ENCODE assay signal across 8 cellular contexts in genomic region chr19:2095338-2095938, GRCh38. TPM values are rescaled to one million over a fixed set of nuclear protein-coding genes. Genes with fewer than 3 reads are reported as not detected.
A peak's percentile ranks its signal among the peaks of the same experiment; 100 is the strongest.
DNase-seq lines count a peak whose midpoint lies in the region; ATAC-seq and TF ChIP-seq lines count a peak whose summit lies in the region.

No MANE protein-coding gene starts in this region.

- H3K4me3 Mint-ChIP-seq in brain (peak overlapping the region; percentile 89 to 94 (median 91)), mesothelial cell of epicardium (peak overlapping the region; percentile 90)

- H3K27ac ChIP-seq in right atrium auricular region = peak overlapping the region; percentile 95 to 96

- peaks cover 0 to 51% of the 10 kb centered on the region in 2 donors for H3K4me1 ChIP-seq in right atrium auricular region

- peak overlapping the region; percentile 80 to 85 for H3K4me3 ChIP-seq in right atrium auricular region

- peaks cover 0 to 8% (median 0%) of the 10 kb centered on the region in 5 experiments for H3K9me3 Mint-ChIP-seq in brain
- no peaks in the 10 kb centered on the region for H3K9me3 Mint-ChIP-seq in mesothelial cell of epicardium

- DNase-seq in right atrium auricular region (ENCODE audit: low spot score) = no peak
- no peak for DNase-seq in left ventricle myocardium superior
- no peak for DNase-seq in mesothelial cell of epicardium (ENCODE audit: low spot score in 2 of 2, unreplicated experiment in 2 of 2)
- no peak for DNase-seq in ureter (ENCODE audit: low spot score)
- no peak for DNase-seq in NCI-H146 treated with DMSO at 0.1 percent for 48 hours (lab: John Stamatoyannopoulos, UW; ENCODE audit: unreplicated experiment)
- DNase-seq in NCI-H1694 treated with DMSO at 0.1 percent for 48 hours (lab: John Stamatoyannopoulos, UW) = no peak

- H3K27me3 Mint-ChIP-seq in brain = peaks cover 3% of the 10 kb centered on the region
- H3K27me3 Mint-ChIP-seq in mesothelial cell of epicardium (ENCODE audit: low read depth) = no peaks in the 10 kb centered on the region

- peaks cover 14% of the 10 kb centered on the region for H3K36me3 ChIP-seq in right atrium auricular region

- no peak for ATAC-seq in left ventricle myocardium superior
- no peak for ATAC-seq in HG03196 (IDR thresholded peaks at IDR 0.05; ENCODE audit: unreplicated experiment)

- H3K27me3 ChIP-seq in right atrium auricular region = no peaks in the 10 kb centered on the region

- H3K4me1 Mint-ChIP-seq in brain (peaks cover 37% of the 10 kb centered on the region), mesothelial cell of epicardium (peaks cover 23% of the 10 kb centered on the region)

- H3K9me3 ChIP-seq in right atrium auricular region = no peaks in the 10 kb centered on the region

- H3K27ac Mint-ChIP-seq in brain = peak overlapping the region; percentile 74 to 96 (median 95)
- H3K27ac Mint-ChIP-seq in mesothelial cell of epicardium = peak overlapping the region; percentile 91

- intact Hi-C loops in left ventricle myocardium superior (cut with micrococcal nuclease) = no loop called here

- TF ChIP-seq CTCF in right atrium auricular region (IDR thresholded peaks at IDR 0.05) = no peak
- no peak for TF ChIP-seq CTCF in brain (conservative IDR thresholded peaks at IDR 0.05)
- TF ChIP-seq CTCF in mesothelial cell of epicardium (IDR thresholded peaks at IDR 0.05; ENCODE audit: unreplicated experiment) = no peak

- H3K36me3 Mint-ChIP-seq in brain (peaks cover 13% of the 10 kb centered on the region), mesothelial cell of epicardium (no peaks in the 10 kb centered on the region)

RNA-seq across cellular contexts. Expression of gene MOB3A, which starts 0.7 kb away (rescaled TPM):
- total RNA-seq in right atrium auricular region (10 to 100 TPM; 19.7 to 29.4 TPM), left ventricle myocardium superior (17.5 TPM), mesothelial cell of epicardium (33.0 to 34.7 TPM (median 34.1 TPM) in 3 replicates), ureter (51.0 TPM)
- polyA plus RNA-seq in brain (ENCODE audit: insufficient read depth, low read depth, low replicate concordance) = 40.1 TPM

RNA-seq across cellular contexts. Expression of gene IZUMO4, which starts 1.3 kb away (rescaled TPM):
- total RNA-seq in right atrium auricular region = 1 to 10 TPM in 1 of 2 donors, under 1 TPM in 1; 0.67 to 1.4 TPM
- total RNA-seq in left ventricle myocardium superior = 1.9 TPM
- polyA plus RNA-seq in brain (ENCODE audit: insufficient read depth, low read depth, low replicate concordance) = 11.8 TPM
- total RNA-seq in mesothelial cell of epicardium = 11.0 to 14.4 TPM (median 13.8 TPM) in 3 replicates
- 5.9 TPM for total RNA-seq in ureter

RNA-seq across cellular contexts. Expression of gene MKNK2, which starts 44.4 kb away (rescaled TPM):
- total RNA-seq in right atrium auricular region (100 to 1,000 TPM in 1 of 2 donors, 10 to 100 TPM in 1; 90.3 to 107 TPM), left ventricle myocardium superior (272 TPM), mesothelial cell of epicardium (92.6 to 97.1 TPM (median 95.9 TPM) in 3 replicates), ureter (151 TPM)
- 64.7 TPM for polyA plus RNA-seq in brain (ENCODE audit: insufficient read depth, low read depth, low replicate concordance)

RNA-seq across cellular contexts. Expression of gene AP3D1, which starts 55.9 kb away (rescaled TPM):
- total RNA-seq in right atrium auricular region = 10 to 100 TPM; 82.7 to 95.8 TPM
- 78.2 TPM for total RNA-seq in left ventricle myocardium superior
- 150 TPM for polyA plus RNA-seq in brain (ENCODE audit: insufficient read depth, low read depth, low replicate concordance)
- 107 to 116 TPM (median 115 TPM) in 3 replicates for total RNA-seq in mesothelial cell of epicardium
- total RNA-seq in ureter = 148 TPM
